8 cellular contexts compared by ENCODE assay signal in genomic region chr14:29927596-29928341, GRCh38. TPM values are rescaled to one million over a fixed set of nuclear protein-coding genes. Genes with fewer than 3 reads are reported as not detected.
DNase-seq lines count a peak whose midpoint lies in the region; ATAC-seq and TF ChIP-seq lines count a peak whose summit lies in the region.

TSS of gene PRKD1 (minus strand) at chr14:29927847.

- no peaks in the 10 kb centered on the region for H3K9me2 ChIP-seq in PC-9 (ENCODE audit: insufficient read depth)

- TF ChIP-seq CTCF in PC-9 (conservative IDR thresholded peaks at IDR 0.05), result no peak

- peak within 1 kb of the TSS; percentile 98 for H3K4me2 ChIP-seq in PC-9

- no peaks in the 10 kb centered on the region for H3K9me3 ChIP-seq in PC-9 (ENCODE audit: insufficient read depth, low read depth)

- peaks cover 29% of the 10 kb centered on the region for H3K27me3 Mint-ChIP-seq in activated CD8-positive, alpha-beta memory T cell treated with anti-CD3 and anti-CD28 coated beads, Interleukin-2, amount 10 ng/mL, durations not matched to agents 7 days and 5 days
- peaks cover 32 to 41% of the 10 kb centered on the region in 2 donors for H3K27me3 Mint-ChIP-seq in stimulated activated naive B cell treated with anti-CD40 and anti-IgM and Interleukin-4, amounts not matched to agents 10 μg/mL and 1 μg/mL and 100 μg/mL, for 72 hours

- H3K36me3 Mint-ChIP-seq in activated CD8-positive, alpha-beta memory T cell treated with anti-CD3 and anti-CD28 coated beads, Interleukin-2, amount 10 ng/mL, durations not matched to agents 7 days and 5 days, result peaks cover 4% of the 10 kb centered on the region
- H3K36me3 Mint-ChIP-seq in stimulated activated naive B cell treated with anti-CD40 and anti-IgM and Interleukin-4, amounts not matched to agents 10 μg/mL and 1 μg/mL and 100 μg/mL, for 72 hours, result peaks cover 3 to 6% of the 10 kb centered on the region in 2 donors

- peaks cover 10% of the 10 kb centered on the region for H3K4me1 ChIP-seq in PC-9 (replicated peaks; ENCODE audit: insufficient read depth)

- no peak for DNase-seq in activated CD8-positive, alpha-beta memory T cell treated with anti-CD3 and anti-CD28 coated beads, Interleukin-2, amount 10 ng/mL, durations not matched to agents 7 days and 5 days
- no peak for DNase-seq in activated CD8-positive, alpha-beta memory T cell treated with anti-CD3 and anti-CD28 coated beads for 24 hours
- DNase-seq in PC-9 (peak in 1 of 2 experiments; percentile 3), dermis microvascular lymphatic vessel endothelial cell (ENCODE audit: low read depth in 2 of 2) (peak; percentile 40 to 75), left lobe of liver (ENCODE audit: low spot score) (peak; percentile 62)
- DNase-seq in stimulated activated naive B cell treated with anti-CD40 and anti-IgM and Interleukin-4, amounts not matched to agents 10 μg/mL and 1 μg/mL and 100 μg/mL, for 72 hours, result no peak
- no peak for DNase-seq in stimulated activated CD4-positive, alpha-beta T cell treated with anti-CD3 and anti-CD28 coated beads, Interleukin-2, amount 100 ng/mL, for 48 hours

- H3K4me3 Mint-ChIP-seq in activated CD8-positive, alpha-beta memory T cell treated with anti-CD3 and anti-CD28 coated beads, Interleukin-2, amount 10 ng/mL, durations not matched to agents 7 days and 5 days, result peak within 1 kb of the TSS; percentile 6
- peak within 1 kb of the TSS; percentile 78 to 87 for H3K4me3 Mint-ChIP-seq in stimulated activated naive B cell treated with anti-CD40 and anti-IgM and Interleukin-4, amounts not matched to agents 10 μg/mL and 1 μg/mL and 100 μg/mL, for 72 hours

- ATAC-seq in activated CD8-positive, alpha-beta memory T cell treated with anti-CD3 and anti-CD28 coated beads, Interleukin-2, amount 10 ng/mL, durations not matched to agents 7 days and 5 days, result no peak
- ATAC-seq in HG02885 (IDR thresholded peaks at IDR 0.05; ENCODE audit: poor library complexity, unreplicated experiment) (peak; percentile 50), left lobe of liver (peak; percentile 89)
- peak; percentile 56 to 58 for ATAC-seq in stimulated activated naive B cell treated with anti-CD40 and anti-IgM and Interleukin-4, amounts not matched to agents 10 μg/mL and 1 μg/mL and 100 μg/mL, for 72 hours (replicated peaks)

- H3K27ac ChIP-seq in PC-9, result no peak within 1 kb of the TSS

- POLR2A ChIA-PET in PC-9 (lab: Charles Lee; ENCODE audit: unreplicated experiment), result no interaction called here

- peaks cover 3% of the 10 kb centered on the region; the same call in 1 of the 2 replicates for H3F3A ChIP-seq in PC-9 (ENCODE audit: insufficient read depth, low read depth)

- CTCF ChIA-PET in activated CD8-positive, alpha-beta memory T cell treated with anti-CD3 and anti-CD28 coated beads, Interleukin-2, amount 10 ng/mL, durations not matched to agents 7 days and 5 days (lab: Charles Lee), result no interaction called here
- CTCF ChIA-PET in PC-9 (lab: Charles Lee), result no interaction called here

- intact Hi-C loops in PC-9 (cut with micrococcal nuclease; ENCODE audit: unreplicated experiment), result no loop called here

- H2AFZ ChIP-seq in PC-9, result peak within 1 kb of the TSS; percentile 85

- H3K27me3 ChIP-seq in PC-9 (ENCODE audit: insufficient read depth, low read depth), result no peaks in the 10 kb centered on the region

- no peaks in the 10 kb centered on the region for H4K20me1 ChIP-seq in PC-9 (ENCODE audit: insufficient read depth)

- H3K36me3 ChIP-seq in PC-9 (ENCODE audit: low read depth), result no peaks in the 10 kb centered on the region

- no peaks in the 10 kb centered on the region for H3K79me2 ChIP-seq in PC-9 (ENCODE audit: low read depth)

- H3K4me3 ChIP-seq in PC-9, result peak within 1 kb of the TSS; percentile 59

- H3K4me1 Mint-ChIP-seq in activated CD8-positive, alpha-beta memory T cell treated with anti-CD3 and anti-CD28 coated beads, Interleukin-2, amount 10 ng/mL, durations not matched to agents 7 days and 5 days, result peaks cover 4% of the 10 kb centered on the region
- H3K4me1 Mint-ChIP-seq in stimulated activated naive B cell treated with anti-CD40 and anti-IgM and Interleukin-4, amounts not matched to agents 10 μg/mL and 1 μg/mL and 100 μg/mL, for 72 hours, result peaks cover 9 to 10% of the 10 kb centered on the region in 2 donors

- no TSS peak for BruUV-seq in PC-9 (replicated peaks; lab: Mats Ljungman, UMichigan)

- H3K27ac Mint-ChIP-seq in activated CD8-positive, alpha-beta memory T cell treated with anti-CD3 and anti-CD28 coated beads, Interleukin-2, amount 10 ng/mL, durations not matched to agents 7 days and 5 days, result peak within 1 kb of the TSS; percentile 5
- H3K27ac Mint-ChIP-seq in stimulated activated naive B cell treated with anti-CD40 and anti-IgM and Interleukin-4, amounts not matched to agents 10 μg/mL and 1 μg/mL and 100 μg/mL, for 72 hours, result peak within 1 kb of the TSS; percentile 26

- H3K9me3 Mint-ChIP-seq in activated CD8-positive, alpha-beta memory T cell treated with anti-CD3 and anti-CD28 coated beads, Interleukin-2, amount 10 ng/mL, durations not matched to agents 7 days and 5 days (ENCODE audit: low read depth), result peaks cover 2% of the 10 kb centered on the region
- H3K9me3 Mint-ChIP-seq in stimulated activated naive B cell treated with anti-CD40 and anti-IgM and Interleukin-4, amounts not matched to agents 10 μg/mL and 1 μg/mL and 100 μg/mL, for 72 hours, result peaks cover 0 to 2% of the 10 kb centered on the region in 2 donors

RNA-seq across cellular contexts. Expression of gene PRKD1, which starts in this region (rescaled TPM):
- not detected for total RNA-seq in activated CD8-positive, alpha-beta memory T cell treated with anti-CD3 and anti-CD28 coated beads, Interleukin-2, amount 10 ng/mL, durations not matched to agents 7 days and 5 days
- 0.78 and 0.98 TPM in 2 replicates for total RNA-seq in PC-9 (2021)
- 4.5 and 7.2 TPM in 2 replicates for total RNA-seq in dermis microvascular lymphatic vessel endothelial cell
- 6.3 TPM for total RNA-seq in left lobe of liver

Comparison
In these comparisons a context has a peak if more than half of its experiments do, and no peak if none do; other contexts are left out.
1. DNase-seq: peak in dermis microvascular lymphatic vessel endothelial cell (2 of 2) and left lobe of liver (single experiment); none in activated CD8-positive, alpha-beta memory T cell treated with anti-CD3 and anti-CD28 coated beads, Interleukin-2, amount 10 ng/mL, durations not matched to agents 7 days and 5 days (single experiment), activated CD8-positive, alpha-beta memory T cell treated with anti-CD3 and anti-CD28 coated beads for 24 hours (single experiment), stimulated activated naive B cell treated with anti-CD40 and anti-IgM and Interleukin-4, amounts not matched to agents 10 μg/mL and 1 μg/mL and 100 μg/mL, for 72 hours (single experiment) and stimulated activated CD4-positive, alpha-beta T cell treated with anti-CD3 and anti-CD28 coated beads, Interleukin-2, amount 100 ng/mL, for 48 hours (0 of 2).